In the genomic region with DNA sequence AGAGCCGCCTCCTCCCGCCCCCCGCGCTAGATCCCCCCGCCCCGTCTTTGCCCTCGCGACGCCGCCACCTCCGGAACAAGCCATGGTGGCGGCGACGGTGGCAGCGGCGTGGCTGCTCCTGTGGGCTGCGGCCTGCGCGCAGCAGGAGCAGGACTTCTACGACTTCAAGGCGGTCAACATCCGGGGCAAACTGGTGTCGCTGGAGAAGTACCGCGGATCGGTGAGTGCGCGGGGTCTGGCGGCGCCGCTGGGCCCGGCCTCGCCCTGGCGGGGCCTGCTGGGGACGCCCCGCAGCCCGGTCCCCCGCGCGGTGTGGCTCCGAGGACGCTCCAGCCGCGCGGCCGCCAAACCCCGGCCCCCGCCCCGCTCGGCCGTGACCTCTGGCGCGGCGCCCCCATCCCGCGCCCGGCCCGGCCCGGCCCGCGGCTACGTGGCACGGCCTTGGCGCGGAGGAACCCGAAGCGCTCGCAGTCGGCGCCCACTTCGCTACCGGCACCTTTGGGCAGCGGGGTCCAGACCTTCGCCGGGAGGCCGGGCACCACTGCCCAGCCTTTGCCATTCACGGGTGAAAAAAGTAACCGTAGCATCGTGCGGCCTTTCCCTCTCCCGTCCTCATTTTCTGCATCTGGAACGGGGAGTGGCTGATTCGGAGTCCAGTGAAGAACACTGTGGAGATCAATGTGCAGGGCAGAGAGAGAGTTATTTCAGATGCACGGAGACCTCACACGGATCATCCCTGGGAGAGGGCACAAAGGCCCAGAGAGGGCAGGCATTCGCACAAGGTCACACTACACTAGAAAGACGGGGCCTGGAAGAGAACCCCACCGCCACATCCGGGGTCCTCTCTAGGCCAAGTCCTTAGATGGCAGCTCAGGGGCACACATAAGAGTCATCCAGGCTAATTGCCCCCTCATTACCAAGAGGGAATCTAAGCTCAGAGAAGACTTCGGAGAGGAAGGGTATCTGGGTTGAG, we compare ENCODE assay signal across 8 cellular contexts. TPM values are rescaled to one million over a fixed set of nuclear protein-coding genes. Genes with fewer than 3 reads are reported as not detected.
DNase-seq lines count a peak whose midpoint lies in the region; ATAC-seq and TF ChIP-seq lines count a peak whose summit lies in the region.

A gene (plus strand): TSS at position 44 of the 973 bp plus-strand sequence. CDS start 39 bp downstream, at position 83.

- peak; percentile 56 for DNase-seq in EL
- DNase-seq in NCI-H146 (lab: John Stamatoyannopoulos, UW), result peak; percentile 71
- DNase-seq in activated CD8-positive, alpha-beta memory T cell treated with anti-CD3 and anti-CD28 coated beads, Interleukin-2, amount 50 U/mL, for 48 hours, result peak; percentile 78
- DNase-seq in epithelial cell of esophagus (ENCODE audit: low read depth), result peak; percentile 27
- DNase-seq in mucosa of gallbladder (ENCODE audit: low spot score), result peak; percentile 19
- DNase-seq in stimulated activated CD8-positive, alpha-beta memory T cell treated with anti-CD3 and anti-CD28 coated beads, Interleukin-2, amount 100 ng/mL, for 48 hours (ENCODE audit: low read depth in 2 of 2), result peak; percentile 28 to 36

- TF ChIP-seq CTCF in epithelial cell of esophagus (IDR thresholded peaks at IDR 0.05; ENCODE audit: insufficient read depth, low read depth, low read length, missing control alignments), result no peak

- peak within 1 kb of the TSS; percentile 10 for H3K4me3 ChIP-seq in epithelial cell of esophagus (ENCODE audit: low read length)

- no peak for ATAC-seq in GM19452 (IDR thresholded peaks at IDR 0.05; ENCODE audit: unreplicated experiment)
- no peak for ATAC-seq in GM18517 (IDR thresholded peaks at IDR 0.05; ENCODE audit: unreplicated experiment)

RNA-seq across cellular contexts. Expression of the gene that starts here (rescaled TPM):
- 8.6 TPM for total RNA-seq in mucosa of gallbladder

Comparison
In these comparisons a context has a peak if more than half of its experiments do, and no peak if none do; other contexts are left out.
1. DNase-seq: peak in every context shown above with its lines; median percentile 78 in activated CD8-positive, alpha-beta memory T cell treated with anti-CD3 and anti-CD28 coated beads, Interleukin-2, amount 50 U/mL, for 48 hours; 71 in NCI-H146; 56 in EL; 32 in stimulated activated CD8-positive, alpha-beta memory T cell treated with anti-CD3 and anti-CD28 coated beads, Interleukin-2, amount 100 ng/mL, for 48 hours; 27 in epithelial cell of esophagus; 19 in mucosa of gallbladder.